Comparison of ENCODE assay signal across 1 cellular context in the genomic region with DNA sequence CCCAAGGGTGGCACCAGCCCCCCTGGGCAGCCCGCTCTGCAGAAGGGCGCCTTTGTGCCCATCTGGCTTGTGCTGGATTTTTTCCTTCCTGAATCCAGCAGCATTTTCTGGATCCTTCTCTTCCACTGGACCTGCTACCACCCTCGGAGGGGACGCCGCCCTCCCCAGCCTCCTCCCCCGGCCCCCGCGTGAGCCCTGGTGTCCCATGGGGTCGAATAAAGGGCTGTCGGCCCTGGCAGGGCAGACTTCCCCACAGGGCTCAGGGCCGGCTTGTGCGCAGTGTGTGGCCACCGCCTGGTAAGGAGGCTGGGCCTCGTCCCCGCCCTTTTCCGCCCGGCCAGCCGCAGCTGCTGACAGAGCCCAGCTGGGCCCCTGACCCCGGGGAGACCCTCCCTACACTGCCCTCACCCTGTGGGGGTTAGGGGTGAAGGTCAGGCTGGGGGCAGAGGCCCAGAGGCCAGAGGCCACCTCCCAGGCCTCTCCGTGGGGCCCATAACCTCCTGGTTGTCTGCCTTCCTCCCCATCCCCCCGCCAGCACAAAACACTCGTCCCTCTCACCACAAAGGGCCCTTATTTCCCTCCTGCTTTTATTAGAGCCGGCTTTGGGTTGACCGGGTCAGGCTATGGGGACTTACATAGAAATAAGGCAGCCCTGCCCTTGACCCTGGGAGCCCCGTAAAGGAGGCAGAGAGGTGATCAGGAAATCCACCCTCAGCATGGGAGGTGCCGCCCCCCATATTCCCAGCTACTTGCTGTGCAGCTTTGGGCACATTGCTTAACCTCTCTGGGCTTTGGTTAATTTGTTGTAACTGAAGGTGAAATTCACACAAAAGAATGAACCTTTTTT.
A peak's percentile ranks its signal among the peaks of the same experiment; 100 is the strongest.
TF ChIP-seq lines count a peak whose summit lies in the region.

No MANE protein-coding gene starts in this region.

TF ChIP-seq in HepG2, 621 proteins besides CTCF, POLR2A, EP300 and RAD21 (continued from another document and continues in another):
- TF ChIP-seq TRIM24 (CRISPR knock-in tag; IDR thresholded peaks at IDR 0.05) (peak; percentile 96), THYN1 (CRISPR knock-in tag; IDR thresholded peaks at IDR 0.05; ENCODE audit: borderline replicate concordance, low read depth) (peak; percentile 60; the same call in 1 of the 2 replicates), SUZ12 (IDR thresholded peaks at IDR 0.05; ENCODE audit: low read depth, low read length) (no peak), DMAP1 (CRISPR knock-in tag; IDR thresholded peaks at IDR 0.05) (peak; percentile 52; the same call in 1 of the 2 replicates), HOXD1 (CRISPR knock-in tag; IDR thresholded peaks at IDR 0.05) (peak; percentile 99), ZBTB20 (CRISPR knock-in tag; IDR thresholded peaks at IDR 0.05; ENCODE audit: borderline replicate concordance, low read depth) (peak; percentile 90; the same call in 1 of the 2 replicates), TGIF2 (CRISPR knock-in tag; IDR thresholded peaks at IDR 0.05) (peak; percentile 93; the same call in 1 of the 2 replicates), GTF3A (CRISPR knock-in tag; conservative IDR thresholded peaks at IDR 0.05) (peak; percentile 70; the same call in 1 of the 2 replicates), ZNF747 (CRISPR knock-in tag; IDR thresholded peaks at IDR 0.05; ENCODE audit: borderline replicate concordance) (peak; percentile 100), SETDB1 (CRISPR knock-in tag; IDR thresholded peaks at IDR 0.05; ENCODE audit: borderline replicate concordance) (no peak; the same call in 1 of the 2 replicates), ZNF282 (IDR thresholded peaks at IDR 0.05; ENCODE audit: partially characterized antibody) (no peak), EEA1 (CRISPR knock-in tag; IDR thresholded peaks at IDR 0.05; ENCODE audit: borderline replicate concordance) (peak; percentile 60; the same call in 1 of the 2 replicates), HMG20B (CRISPR knock-in tag; conservative IDR thresholded peaks at IDR 0.05) (peak; percentile 96), KMT2A (CRISPR knock-in tag; IDR thresholded peaks at IDR 0.05) (peak; percentile 78; the same call in 1 of the 2 replicates), RBM39 (IDR thresholded peaks at IDR 0.05; ENCODE audit: low read depth, low read length, poor library complexity, severe bottlenecking) (peak; percentile 62), ZNF558 (CRISPR knock-in tag; IDR thresholded peaks at IDR 0.05; ENCODE audit: borderline replicate concordance) (peak; percentile 92; the same call in 1 of the 2 replicates), NAIF1 (CRISPR knock-in tag; IDR thresholded peaks at IDR 0.05; ENCODE audit: borderline replicate concordance) (peak; percentile 89), NR2C2 (CRISPR knock-in tag; IDR thresholded peaks at IDR 0.05; ENCODE audit: borderline replicate concordance) (peak; percentile 99), KLF13 (CRISPR knock-in tag; IDR thresholded peaks at IDR 0.05) (no peak), TEAD2 (CRISPR knock-in tag; IDR thresholded peaks at IDR 0.05) (no peak), CBFB (CRISPR knock-in tag; IDR thresholded peaks at IDR 0.05) (peak; percentile 99), REL (CRISPR knock-in tag; conservative IDR thresholded peaks at IDR 0.05) (no peak), ERF (CRISPR knock-in tag; IDR thresholded peaks at IDR 0.05) (peak; percentile 99), JDP2 (CRISPR knock-in tag; IDR thresholded peaks at IDR 0.05; ENCODE audit: borderline replicate concordance) (no peak; the same call in 1 of the 2 replicates)
- TF ChIP-seq, protein P1, sequence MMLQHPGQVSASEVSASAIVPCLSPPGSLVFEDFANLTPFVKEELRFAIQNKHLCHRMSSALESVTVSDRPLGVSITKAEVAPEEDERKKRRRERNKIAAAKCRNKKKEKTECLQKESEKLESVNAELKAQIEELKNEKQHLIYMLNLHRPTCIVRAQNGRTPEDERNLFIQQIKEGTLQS (CRISPR knock-in tag; IDR thresholded peaks at IDR 0.05) = peak; percentile 83
- TF ChIP-seq, protein P2, sequence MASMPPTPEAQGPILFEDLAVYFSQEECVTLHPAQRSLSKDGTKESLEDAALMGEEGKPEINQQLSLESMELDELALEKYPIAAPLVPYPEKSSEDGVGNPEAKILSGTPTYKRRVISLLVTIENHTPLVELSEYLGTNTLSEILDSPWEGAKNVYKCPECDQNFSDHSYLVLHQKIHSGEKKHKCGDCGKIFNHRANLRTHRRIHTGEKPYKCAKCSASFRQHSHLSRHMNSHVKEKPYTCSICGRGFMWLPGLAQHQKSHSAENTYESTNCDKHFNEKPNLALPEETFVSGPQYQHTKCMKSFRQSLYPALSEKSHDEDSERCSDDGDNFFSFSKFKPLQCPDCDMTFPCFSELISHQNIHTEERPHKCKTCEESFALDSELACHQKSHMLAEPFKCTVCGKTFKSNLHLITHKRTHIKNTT (CRISPR knock-in tag; IDR thresholded peaks at IDR 0.05) = no peak
- TF ChIP-seq, protein P3, sequence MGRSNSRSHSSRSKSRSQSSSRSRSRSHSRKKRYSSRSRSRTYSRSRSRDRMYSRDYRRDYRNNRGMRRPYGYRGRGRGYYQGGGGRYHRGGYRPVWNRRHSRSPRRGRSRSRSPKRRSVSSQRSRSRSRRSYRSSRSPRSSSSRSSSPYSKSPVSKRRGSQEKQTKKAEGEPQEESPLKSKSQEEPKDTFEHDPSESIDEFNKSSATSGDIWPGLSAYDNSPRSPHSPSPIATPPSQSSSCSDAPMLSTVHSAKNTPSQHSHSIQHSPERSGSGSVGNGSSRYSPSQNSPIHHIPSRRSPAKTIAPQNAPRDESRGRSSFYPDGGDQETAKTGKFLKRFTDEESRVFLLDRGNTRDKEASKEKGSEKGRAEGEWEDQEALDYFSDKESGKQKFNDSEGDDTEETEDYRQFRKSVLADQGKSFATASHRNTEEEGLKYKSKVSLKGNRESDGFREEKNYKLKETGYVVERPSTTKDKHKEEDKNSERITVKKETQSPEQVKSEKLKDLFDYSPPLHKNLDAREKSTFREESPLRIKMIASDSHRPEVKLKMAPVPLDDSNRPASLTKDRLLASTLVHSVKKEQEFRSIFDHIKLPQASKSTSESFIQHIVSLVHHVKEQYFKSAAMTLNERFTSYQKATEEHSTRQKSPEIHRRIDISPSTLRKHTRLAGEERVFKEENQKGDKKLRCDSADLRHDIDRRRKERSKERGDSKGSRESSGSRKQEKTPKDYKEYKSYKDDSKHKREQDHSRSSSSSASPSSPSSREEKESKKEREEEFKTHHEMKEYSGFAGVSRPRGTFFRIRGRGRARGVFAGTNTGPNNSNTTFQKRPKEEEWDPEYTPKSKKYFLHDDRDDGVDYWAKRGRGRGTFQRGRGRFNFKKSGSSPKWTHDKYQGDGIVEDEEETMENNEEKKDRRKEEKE (IDR thresholded peaks at IDR 0.05) = no peak
- TF ChIP-seq, protein P4, sequence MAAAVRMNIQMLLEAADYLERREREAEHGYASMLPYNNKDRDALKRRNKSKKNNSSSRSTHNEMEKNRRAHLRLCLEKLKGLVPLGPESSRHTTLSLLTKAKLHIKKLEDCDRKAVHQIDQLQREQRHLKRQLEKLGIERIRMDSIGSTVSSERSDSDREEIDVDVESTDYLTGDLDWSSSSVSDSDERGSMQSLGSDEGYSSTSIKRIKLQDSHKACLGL (CRISPR knock-in tag; IDR thresholded peaks at IDR 0.05) = peak; percentile 91; the same call in 1 of the 2 replicates
- TF ChIP-seq, protein P5, sequence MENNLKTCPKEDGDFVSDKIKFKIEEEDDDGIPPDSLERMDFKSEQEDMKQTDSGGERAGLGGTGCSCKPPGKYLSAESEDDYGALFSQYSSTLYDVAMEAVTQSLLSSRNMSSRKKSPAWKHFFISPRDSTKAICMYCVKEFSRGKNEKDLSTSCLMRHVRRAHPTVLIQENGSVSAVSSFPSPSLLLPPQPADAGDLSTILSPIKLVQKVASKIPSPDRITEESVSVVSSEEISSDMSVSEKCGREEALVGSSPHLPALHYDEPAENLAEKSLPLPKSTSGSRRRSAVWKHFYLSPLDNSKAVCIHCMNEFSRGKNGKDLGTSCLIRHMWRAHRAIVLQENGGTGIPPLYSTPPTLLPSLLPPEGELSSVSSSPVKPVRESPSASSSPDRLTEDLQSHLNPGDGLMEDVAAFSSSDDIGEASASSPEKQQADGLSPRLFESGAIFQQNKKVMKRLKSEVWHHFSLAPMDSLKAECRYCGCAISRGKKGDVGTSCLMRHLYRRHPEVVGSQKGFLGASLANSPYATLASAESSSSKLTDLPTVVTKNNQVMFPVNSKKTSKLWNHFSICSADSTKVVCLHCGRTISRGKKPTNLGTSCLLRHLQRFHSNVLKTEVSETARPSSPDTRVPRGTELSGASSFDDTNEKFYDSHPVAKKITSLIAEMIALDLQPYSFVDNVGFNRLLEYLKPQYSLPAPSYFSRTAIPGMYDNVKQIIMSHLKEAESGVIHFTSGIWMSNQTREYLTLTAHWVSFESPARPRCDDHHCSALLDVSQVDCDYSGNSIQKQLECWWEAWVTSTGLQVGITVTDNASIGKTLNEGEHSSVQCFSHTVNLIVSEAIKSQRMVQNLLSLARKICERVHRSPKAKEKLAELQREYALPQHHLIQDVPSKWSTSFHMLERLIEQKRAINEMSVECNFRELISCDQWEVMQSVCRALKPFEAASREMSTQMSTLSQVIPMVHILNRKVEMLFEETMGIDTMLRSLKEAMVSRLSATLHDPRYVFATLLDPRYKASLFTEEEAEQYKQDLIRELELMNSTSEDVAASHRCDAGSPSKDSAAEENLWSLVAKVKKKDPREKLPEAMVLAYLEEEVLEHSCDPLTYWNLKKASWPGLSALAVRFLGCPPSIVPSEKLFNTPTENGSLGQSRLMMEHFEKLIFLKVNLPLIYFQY (CRISPR knock-in tag; IDR thresholded peaks at IDR 0.05; ENCODE audit: borderline replicate concordance) = peak; percentile 97
- TF ChIP-seq, protein P6, sequence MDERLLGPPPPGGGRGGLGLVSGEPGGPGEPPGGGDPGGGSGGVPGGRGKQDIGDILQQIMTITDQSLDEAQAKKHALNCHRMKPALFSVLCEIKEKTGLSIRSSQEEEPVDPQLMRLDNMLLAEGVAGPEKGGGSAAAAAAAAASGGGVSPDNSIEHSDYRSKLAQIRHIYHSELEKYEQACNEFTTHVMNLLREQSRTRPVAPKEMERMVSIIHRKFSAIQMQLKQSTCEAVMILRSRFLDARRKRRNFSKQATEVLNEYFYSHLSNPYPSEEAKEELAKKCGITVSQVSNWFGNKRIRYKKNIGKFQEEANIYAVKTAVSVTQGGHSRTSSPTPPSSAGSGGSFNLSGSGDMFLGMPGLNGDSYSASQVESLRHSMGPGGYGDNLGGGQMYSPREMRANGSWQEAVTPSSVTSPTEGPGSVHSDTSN (CRISPR knock-in tag; IDR thresholded peaks at IDR 0.05) = no peak
- TF ChIP-seq, protein P7, sequence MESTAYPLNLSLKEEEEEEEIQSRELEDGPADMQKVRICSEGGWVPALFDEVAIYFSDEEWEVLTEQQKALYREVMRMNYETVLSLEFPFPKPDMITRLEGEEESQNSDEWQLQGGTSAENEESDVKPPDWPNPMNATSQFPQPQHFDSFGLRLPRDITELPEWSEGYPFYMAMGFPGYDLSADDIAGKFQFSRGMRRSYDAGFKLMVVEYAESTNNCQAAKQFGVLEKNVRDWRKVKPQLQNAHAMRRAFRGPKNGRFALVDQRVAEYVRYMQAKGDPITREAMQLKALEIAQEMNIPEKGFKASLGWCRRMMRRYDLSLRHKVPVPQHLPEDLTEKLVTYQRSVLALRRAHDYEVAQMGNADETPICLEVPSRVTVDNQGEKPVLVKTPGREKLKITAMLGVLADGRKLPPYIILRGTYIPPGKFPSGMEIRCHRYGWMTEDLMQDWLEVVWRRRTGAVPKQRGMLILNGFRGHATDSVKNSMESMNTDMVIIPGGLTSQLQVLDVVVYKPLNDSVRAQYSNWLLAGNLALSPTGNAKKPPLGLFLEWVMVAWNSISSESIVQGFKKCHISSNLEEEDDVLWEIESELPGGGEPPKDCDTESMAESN (CRISPR knock-in tag; conservative IDR thresholded peaks at IDR 0.05) = peak; percentile 99
- TF ChIP-seq, protein P8, sequence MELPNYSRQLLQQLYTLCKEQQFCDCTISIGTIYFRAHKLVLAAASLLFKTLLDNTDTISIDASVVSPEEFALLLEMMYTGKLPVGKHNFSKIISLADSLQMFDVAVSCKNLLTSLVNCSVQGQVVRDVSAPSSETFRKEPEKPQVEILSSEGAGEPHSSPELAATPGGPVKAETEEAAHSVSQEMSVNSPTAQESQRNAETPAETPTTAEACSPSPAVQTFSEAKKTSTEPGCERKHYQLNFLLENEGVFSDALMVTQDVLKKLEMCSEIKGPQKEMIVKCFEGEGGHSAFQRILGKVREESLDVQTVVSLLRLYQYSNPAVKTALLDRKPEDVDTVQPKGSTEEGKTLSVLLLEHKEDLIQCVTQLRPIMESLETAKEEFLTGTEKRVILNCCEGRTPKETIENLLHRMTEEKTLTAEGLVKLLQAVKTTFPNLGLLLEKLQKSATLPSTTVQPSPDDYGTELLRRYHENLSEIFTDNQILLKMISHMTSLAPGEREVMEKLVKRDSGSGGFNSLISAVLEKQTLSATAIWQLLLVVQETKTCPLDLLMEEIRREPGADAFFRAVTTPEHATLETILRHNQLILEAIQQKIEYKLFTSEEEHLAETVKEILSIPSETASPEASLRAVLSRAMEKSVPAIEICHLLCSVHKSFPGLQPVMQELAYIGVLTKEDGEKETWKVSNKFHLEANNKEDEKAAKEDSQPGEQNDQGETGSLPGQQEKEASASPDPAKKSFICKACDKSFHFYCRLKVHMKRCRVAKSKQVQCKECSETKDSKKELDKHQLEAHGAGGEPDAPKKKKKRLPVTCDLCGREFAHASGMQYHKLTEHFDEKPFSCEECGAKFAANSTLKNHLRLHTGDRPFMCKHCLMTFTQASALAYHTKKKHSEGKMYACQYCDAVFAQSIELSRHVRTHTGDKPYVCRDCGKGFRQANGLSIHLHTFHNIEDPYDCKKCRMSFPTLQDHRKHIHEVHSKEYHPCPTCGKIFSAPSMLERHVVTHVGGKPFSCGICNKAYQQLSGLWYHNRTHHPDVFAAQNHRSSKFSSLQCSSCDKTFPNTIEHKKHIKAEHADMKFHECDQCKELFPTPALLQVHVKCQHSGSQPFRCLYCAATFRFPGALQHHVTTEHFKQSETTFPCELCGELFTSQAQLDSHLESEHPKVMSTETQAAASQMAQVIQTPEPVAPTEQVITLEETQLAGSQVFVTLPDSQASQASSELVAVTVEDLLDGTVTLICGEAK (IDR thresholded peaks at IDR 0.05) = no peak
- TF ChIP-seq, protein P8 (CRISPR knock-in tag; IDR thresholded peaks at IDR 0.05) = peak; percentile 95
